In genomic region chr17:29293890-29294579, GRCh38 we compare ENCODE assay signal across 8 cellular contexts. TPM values are rescaled to one million over a fixed set of nuclear protein-coding genes. Genes with fewer than 3 reads are reported as not detected.
DNase-seq lines count a peak whose midpoint lies in the region; ATAC-seq lines count a peak whose summit lies in the region.

Gene NUFIP2, minus strand, starts transcription at chr17:29294148. Its CDS starts 89 bp downstream, at chr17:29294059.

- peaks cover 0 to 2% (median 0%) of the 10 kb centered on the region in 3 donors for H3K9me3 Mint-ChIP-seq in IgD-negative memory B cell

- peaks cover 17 to 28% (median 27%) of the 10 kb centered on the region in 3 donors for H3K4me1 Mint-ChIP-seq in IgD-negative memory B cell

- peak; percentile 85 for ATAC-seq in GM21529 (IDR thresholded peaks at IDR 0.05; ENCODE audit: unreplicated experiment)

- no peaks in the 10 kb centered on the region for H3K27me3 Mint-ChIP-seq in IgD-negative memory B cell

- no peaks in the 10 kb centered on the region for H3K36me3 Mint-ChIP-seq in IgD-negative memory B cell

- DNase-seq in DMS 273 treated with DMSO at 0.1 percent for 48 hours (lab: John Stamatoyannopoulos, UW): peak; percentile 96
- DNase-seq in OCI-M2 (lab: John Stamatoyannopoulos, UW; ENCODE audit: unreplicated experiment): peak; percentile 89
- DNase-seq in activated T-cell treated with anti-CD3 and anti-CD28 coated beads for 4 hours: peak; percentile 96
- peak; percentile 96 for DNase-seq in epidermal melanocyte (ENCODE audit: insufficient read length, low spot score)
- DNase-seq in middle frontal gyrus (ENCODE audit: extremely low spot score, low spot score): peak; percentile 99
- peak; percentile 97 to 98 for DNase-seq in stimulated activated CD8-positive, alpha-beta memory T cell treated with anti-CD3 and anti-CD28 coated beads, Interleukin-2, amount 100 ng/mL, for 48 hours (ENCODE audit: low read depth in 2 of 2)

- peak within 1 kb of the TSS; percentile 89 to 100 (median 100) for H3K4me3 Mint-ChIP-seq in IgD-negative memory B cell

- peak within 1 kb of the TSS; percentile 88 to 99 (median 98) for H3K27ac Mint-ChIP-seq in IgD-negative memory B cell

RNA-seq across cellular contexts. Expression of gene NUFIP2, which starts in this region (rescaled TPM):
- polyA plus RNA-seq in IgD-negative memory B cell: 14.4 TPM

Comparison
In these comparisons a context has a peak if more than half of its experiments do, and no peak if none do; other contexts are left out.
1. Peak in every context shown above with its lines: DNase-seq and ATAC-seq.